ENCODE assay signal across 8 cellular contexts in the genomic region with DNA sequence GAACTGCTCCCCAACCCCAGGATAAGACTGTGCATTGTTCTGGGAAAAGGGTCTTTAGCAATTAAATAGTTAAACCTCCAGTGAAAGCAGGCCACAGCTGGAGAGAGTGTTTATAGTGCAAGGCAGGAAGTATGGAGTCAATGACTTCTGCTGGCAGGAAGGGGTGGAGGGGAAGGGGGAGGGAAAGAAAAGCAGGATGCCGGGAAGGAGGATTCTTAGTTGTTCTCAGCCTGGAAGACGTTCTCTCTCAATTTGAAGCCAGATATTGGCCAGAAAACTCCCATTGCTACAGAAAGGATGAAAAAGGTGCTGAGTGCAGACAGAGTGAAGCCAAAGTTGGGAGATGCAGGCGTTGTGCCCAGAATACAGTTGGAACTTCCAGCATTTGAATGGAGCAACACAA. TPM values are rescaled to one million over a fixed set of nuclear protein-coding genes. Genes with fewer than 3 reads are reported as not detected.
DNase-seq lines count a peak whose midpoint lies in the region; ATAC-seq and TF ChIP-seq lines count a peak whose summit lies in the region.

No MANE protein-coding gene starts in this region.

- WGBS in liver: 18% methylated on average over 3 of the region's 3 CpGs

- intact Hi-C loops in upper lobe of right lung (cut with DNase I): no loop called here

- H3K36me3 ChIP-seq in liver (ENCODE audit: control insufficient read depth in 4 of 4, insufficient read depth in 3 of 4, low read depth in 1 of 4, low read length in 3 of 4) (no peaks in the 10 kb centered on the region), upper lobe of right lung (no peaks in the 10 kb centered on the region)

- TF ChIP-seq RAD21 in liver (IDR thresholded peaks at IDR 0.05): peak in 1 of 2 donors; percentile 49

- ATAC-seq in upper lobe of right lung (peak; percentile 87), HG03469 (IDR thresholded peaks at IDR 0.05; ENCODE audit: unreplicated experiment) (no peak)

- H3K4me1 ChIP-seq in liver (ENCODE audit: control insufficient read depth in 4 of 4, insufficient read depth in 4 of 4, low read length in 3 of 4): no peaks in the 10 kb centered on the region
- H3K4me1 ChIP-seq in upper lobe of right lung: peaks cover 9% of the 10 kb centered on the region

- TF ChIP-seq CTCF in liver (IDR thresholded peaks at IDR 0.05; ENCODE audit: low read depth, low read length, missing input control) (no peak), upper lobe of right lung (IDR thresholded peaks at IDR 0.05) (no peak)

- peak overlapping the region; percentile 50 to 59 for H3K27ac ChIP-seq in liver (ENCODE audit: low read depth in 1 of 2, low read length in 2 of 2)
- H3K27ac ChIP-seq in upper lobe of right lung: peak overlapping the region; percentile 71

- H3K27me3 ChIP-seq in liver (ENCODE audit: control insufficient read depth in 4 of 4, insufficient read depth in 4 of 4, low read length in 3 of 4) (no peaks in the 10 kb centered on the region), upper lobe of right lung (no peaks in the 10 kb centered on the region)

- no peak overlapping the region for H3K9ac ChIP-seq in liver (ENCODE audit: low read depth in 1 of 2, low read length in 2 of 2)

- no peak overlapping the region for H3K4me3 ChIP-seq in liver (ENCODE audit: low read depth in 1 of 3, low read length in 3 of 3)
- no peak overlapping the region for H3K4me3 ChIP-seq in upper lobe of right lung

- H3K9me3 ChIP-seq in liver (ENCODE audit: control insufficient read depth in 4 of 4, low read length in 3 of 4) (no peaks in the 10 kb centered on the region), upper lobe of right lung (no peaks in the 10 kb centered on the region)

- DNase-seq in AG08395 (ENCODE audit: low spot score) (peak; percentile 68), NCI-H1105 treated with DMSO at 0.1 percent for 48 hours (lab: John Stamatoyannopoulos, UW) (peak; percentile 38), cerebellum (ENCODE audit: low spot score) (peak; percentile 3), upper lobe of right lung (no peak), NCI-H2107 (lab: John Stamatoyannopoulos, UW) (no peak)
- no peak for DNase-seq in activated CD4-positive, alpha-beta T cell treated with anti-CD3 and anti-CD28 coated beads for 4 hours

TF ChIP-seq in liver, 16 proteins besides CTCF, POLR2A, EP300 and RAD21:
- peak; percentile 15 for TF ChIP-seq YY1 (IDR thresholded peaks at IDR 0.05)
- peak; percentile 60 for TF ChIP-seq SP1 (IDR thresholded peaks at IDR 0.05)
- no peak for TF ChIP-seq JUND (IDR thresholded peaks at IDR 0.05)
- no peak for TF ChIP-seq FOXA1 (IDR thresholded peaks at IDR 0.05)
- peak; percentile 75 for TF ChIP-seq NR2F2 (IDR thresholded peaks at IDR 0.05)
- TF ChIP-seq, protein P1, sequence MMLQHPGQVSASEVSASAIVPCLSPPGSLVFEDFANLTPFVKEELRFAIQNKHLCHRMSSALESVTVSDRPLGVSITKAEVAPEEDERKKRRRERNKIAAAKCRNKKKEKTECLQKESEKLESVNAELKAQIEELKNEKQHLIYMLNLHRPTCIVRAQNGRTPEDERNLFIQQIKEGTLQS (IDR thresholded peaks at IDR 0.05): no peak
- TF ChIP-seq GABPA (IDR thresholded peaks at IDR 0.05 in 1 of 2, conservative IDR thresholded peaks at IDR 0.05 in 1 of 2): no peak
- TF ChIP-seq HNF4A (conservative IDR thresholded peaks at IDR 0.05): no peak
- TF ChIP-seq, protein P2, sequence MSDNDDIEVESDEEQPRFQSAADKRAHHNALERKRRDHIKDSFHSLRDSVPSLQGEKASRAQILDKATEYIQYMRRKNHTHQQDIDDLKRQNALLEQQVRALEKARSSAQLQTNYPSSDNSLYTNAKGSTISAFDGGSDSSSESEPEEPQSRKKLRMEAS (IDR thresholded peaks at IDR 0.05): peak; percentile 18
- TF ChIP-seq FOXA2 (IDR thresholded peaks at IDR 0.05): no peak
- TF ChIP-seq RXRA (IDR thresholded peaks at IDR 0.05): peak; percentile 49 to 57
- no peak for TF ChIP-seq EGR1 (IDR thresholded peaks at IDR 0.05; ENCODE audit: low read depth in 2 of 2)
- no peak for TF ChIP-seq HNF4G (IDR thresholded peaks at IDR 0.05)
- TF ChIP-seq TAF1 (conservative IDR thresholded peaks at IDR 0.05): no peak

RNA-seq across cellular contexts. Expression of a gene that starts 35.7 kb away (rescaled TPM):
- 61.2 TPM for total RNA-seq in cerebellum
- total RNA-seq in liver: 10 to 100 TPM; 26.5 to 29.4 TPM
- polyA plus RNA-seq in liver: 10 to 100 TPM; 14.9 to 21.8 TPM
- total RNA-seq in upper lobe of right lung: 33.2 TPM

Comparison
In these comparisons a context has a peak if more than half of its experiments do, and no peak if none do; other contexts are left out.
1. DNase-seq: peak in AG08395 (single experiment), NCI-H1105 treated with DMSO at 0.1 percent for 48 hours (single experiment) and cerebellum (single experiment); none in upper lobe of right lung (single experiment), activated CD4-positive, alpha-beta T cell treated with anti-CD3 and anti-CD28 coated beads for 4 hours (0 of 2) and NCI-H2107 (single experiment).